ENCODE assay signal across 8 cellular contexts in genomic region chr9:131178382-131178781, GRCh38. TPM values are rescaled to one million over a fixed set of nuclear protein-coding genes. Genes with fewer than 3 reads are reported as not detected.
DNase-seq lines count a peak whose midpoint lies in the region; ATAC-seq and TF ChIP-seq lines count a peak whose summit lies in the region.

No MANE protein-coding gene starts in this region.

- no peaks in the 10 kb centered on the region for H3K9me3 Mint-ChIP-seq in brain

- ATAC-seq in GM21576 (IDR thresholded peaks at IDR 0.05; ENCODE audit: unreplicated experiment) (peak; percentile 64), HG03095 (IDR thresholded peaks at IDR 0.05; ENCODE audit: unreplicated experiment) (no peak)

- peaks cover 67% of the 10 kb centered on the region for H3K36me3 Mint-ChIP-seq in brain

- H3K27ac Mint-ChIP-seq in brain = peak overlapping the region in 3 of 5 experiments; percentile 29 to 89 (median 70)

- no peak overlapping the region for H3K4me3 Mint-ChIP-seq in brain

- H3K27ac ChIP-seq in VCaP = no peak overlapping the region

- DNase-seq in D341Med (ENCODE audit: low spot score) = peak; percentile 87
- peak; percentile 20 for DNase-seq in NCI-H1092 (lab: John Stamatoyannopoulos, UW)
- peak; percentile 95 for DNase-seq in iPS-NIHi7 (ENCODE audit: extremely low spot score)
- DNase-seq in stimulated activated CD4-positive, alpha-beta T cell treated with anti-CD3 and anti-CD28 coated beads, Interleukin-15, amount 100 ng/mL, for 24 hours = peak; percentile 79

- H3K4me1 Mint-ChIP-seq in brain = peaks cover 9% of the 10 kb centered on the region

- TF ChIP-seq CTCF in VCaP (conservative IDR thresholded peaks at IDR 0.05) (peak; percentile 98), brain (conservative IDR thresholded peaks at IDR 0.05) (peak; percentile 91 to 96)

- no peaks in the 10 kb centered on the region for H3K27me3 Mint-ChIP-seq in brain

RNA-seq across cellular contexts. Expression of gene NUP214, which starts 53.0 kb away (rescaled TPM):
- polyA plus RNA-seq in brain (ENCODE audit: insufficient read depth, low read depth, low replicate concordance) = 43.9 TPM

Comparison
In these comparisons a context has a peak if more than half of its experiments do, and no peak if none do; other contexts are left out.
1. DNase-seq: peak in every context shown above with its lines; median percentile 95 in iPS-NIHi7; 87 in D341Med; 79 in stimulated activated CD4-positive, alpha-beta T cell treated with anti-CD3 and anti-CD28 coated beads, Interleukin-15, amount 100 ng/mL, for 24 hours; 20 in NCI-H1092.